Comparison of ENCODE assay signal across 12 cellular contexts in genomic region chr18:26771524-26771923, GRCh38.
DNase-seq lines count a peak whose midpoint lies in the region; ATAC-seq and TF ChIP-seq lines count a peak whose summit lies in the region.
"Had no signal": no experiment of that assay in that cellular context is flagged by ENCODE, and none has a peak within 500 bp of the region (broad histone marks: within the 10 kb centered on the region; RNA-seq: fewer than 3 reads in every experiment).

No MANE protein-coding gene starts in this region.

- TF ChIP-seq POLR2A in breast epithelium (IDR thresholded peaks at IDR 0.05): no peak

- no peak overlapping the region for H3K27ac Mint-ChIP-seq in stimulated activated naive B cell treated with anti-CD40 and anti-IgM and Interleukin-4, amounts not matched to agents 10 μg/mL and 1 μg/mL and 100 μg/mL, for 72 hours

- H2BK5ac ChIP-seq in neuronal stem cell (ENCODE audit: low read length): no peak overlapping the region

- DNase-seq in GM06990 (ENCODE audit: extremely low read depth, insufficient read length) (no peak), HuH-7 (ENCODE audit: low spot score) (peak; percentile 11), breast epithelium (ENCODE audit: low spot score in 2 of 2) (no peak), lower lobe of right lung (no peak), neuronal stem cell (ENCODE audit: low spot score) (no peak), NCI-H1417 (lab: John Stamatoyannopoulos, UW) (no peak)
- no peak for DNase-seq in stimulated activated naive B cell treated with anti-CD40 and anti-IgM and Interleukin-4, amounts not matched to agents 10 μg/mL and 1 μg/mL and 100 μg/mL, for 72 hours
- DNase-seq: activated CD4-positive, alpha-beta T cell treated with anti-CD3 and anti-CD28 coated beads, Interleukin-2, amount 50 U/mL, for 1 hour; NCI-H226; stimulated activated naive CD8-positive, alpha-beta T cell treated with anti-CD3 and anti-CD28 coated beads, Interleukin-15, Interleukin-2, amounts not matched to agents 100 U/mL and 50 U/mL, for 24 hours had no signal

- H2BK15ac ChIP-seq in neuronal stem cell (ENCODE audit: low read length): no peak overlapping the region

- H2AFZ ChIP-seq in neuronal stem cell (ENCODE audit: low read length): no peak overlapping the region

- H3K4me3 ChIP-seq in GM06990 (replicated peaks; ENCODE audit: low read depth, low read length) (no peak overlapping the region), breast epithelium (no peak overlapping the region), lower lobe of right lung (no peak overlapping the region), neuronal stem cell (ENCODE audit: low read length in 2 of 2) (no peak overlapping the region)

- H3K27me3 ChIP-seq in GM06990 (replicated peaks; ENCODE audit: control insufficient read depth, insufficient read depth, low read length) (no peaks in the 10 kb centered on the region), breast epithelium (no peaks in the 10 kb centered on the region), lower lobe of right lung (ENCODE audit: low read depth) (peaks cover 4% of the 10 kb centered on the region), neuronal stem cell (ENCODE audit: control insufficient read depth in 3 of 3, insufficient read depth in 3 of 3, low read depth in 1 of 3, low read length in 3 of 3) (no peaks in the 10 kb centered on the region)
- H3K27me3 ChIP-seq: neutrophil had no signal

- H2BK12ac ChIP-seq in neuronal stem cell (ENCODE audit: low read length): no peak overlapping the region

- H2AK5ac ChIP-seq in neuronal stem cell (ENCODE audit: low read depth, low read length): no peak overlapping the region

- H3K4me1 Mint-ChIP-seq in stimulated activated naive B cell treated with anti-CD40 and anti-IgM and Interleukin-4, amounts not matched to agents 10 μg/mL and 1 μg/mL and 100 μg/mL, for 72 hours: no peaks in the 10 kb centered on the region

- peaks cover 2 to 4% of the 10 kb centered on the region in 2 donors for H3K9me3 Mint-ChIP-seq in stimulated activated naive B cell treated with anti-CD40 and anti-IgM and Interleukin-4, amounts not matched to agents 10 μg/mL and 1 μg/mL and 100 μg/mL, for 72 hours

- H3K4me3 Mint-ChIP-seq in stimulated activated naive B cell treated with anti-CD40 and anti-IgM and Interleukin-4, amounts not matched to agents 10 μg/mL and 1 μg/mL and 100 μg/mL, for 72 hours: no peak overlapping the region

- H3K4me2 ChIP-seq in neuronal stem cell (ENCODE audit: insufficient read depth, low read length, poor library complexity, severe bottlenecking): no peak overlapping the region

- H3K27ac ChIP-seq in breast epithelium (no peak overlapping the region), lower lobe of right lung (no peak overlapping the region), neuronal stem cell (replicated peaks; ENCODE audit: low read length) (no peak overlapping the region)
- H3K27ac ChIP-seq: neutrophil had no signal

- WGBS in neuronal stem cell (ENCODE audit: extremely low coverage in 2 of 2, insufficient read length in 2 of 2, insufficient replicate concordance in 1 of 2), 2 donors: no CpG with 5 or more reads among the region's 1 CpG

- no peak overlapping the region for H2BK120ac ChIP-seq in neuronal stem cell (ENCODE audit: low read depth, low read length)

- H4K8ac ChIP-seq in neuronal stem cell (ENCODE audit: low read depth, low read length): no peak overlapping the region

- H3K36me3 ChIP-seq in GM06990 (ENCODE audit: control insufficient read depth, insufficient read depth, low read length): no peaks in the 10 kb centered on the region
- no peaks in the 10 kb centered on the region for H3K36me3 ChIP-seq in breast epithelium
- H3K36me3 ChIP-seq in lower lobe of right lung: no peaks in the 10 kb centered on the region
- no peaks in the 10 kb centered on the region for H3K36me3 ChIP-seq in neuronal stem cell (replicated peaks in 1 of 2; ENCODE audit: control insufficient read depth in 2 of 2, insufficient read depth in 2 of 2, low read length in 2 of 2)
- H3K36me3 ChIP-seq: neutrophil had no signal

- no peak overlapping the region for H3K23ac ChIP-seq in neuronal stem cell (ENCODE audit: low read depth, low read length, poor library complexity)

- H3K4me1 ChIP-seq in breast epithelium: no peaks in the 10 kb centered on the region
- H3K4me1 ChIP-seq in lower lobe of right lung: no peaks in the 10 kb centered on the region
- no peaks in the 10 kb centered on the region for H3K4me1 ChIP-seq in neuronal stem cell (ENCODE audit: control insufficient read depth in 2 of 2, insufficient read depth in 1 of 2, low read depth in 1 of 2, low read length in 2 of 2)

- ATAC-seq in lower lobe of right lung: peak; percentile 58 to 77
- no peak for ATAC-seq in stimulated activated naive B cell treated with anti-CD40 and anti-IgM and Interleukin-4, amounts not matched to agents 10 μg/mL and 1 μg/mL and 100 μg/mL, for 72 hours (replicated peaks)
- ATAC-seq in GM19023 (IDR thresholded peaks at IDR 0.05; ENCODE audit: unreplicated experiment): no peak
- ATAC-seq: stimulated activated naive CD8-positive, alpha-beta T cell treated with anti-CD3 and anti-CD28 coated beads, Interleukin-15, Interleukin-2, amounts not matched to agents 100 U/mL and 50 U/mL, for 24 hours had no signal

- no peaks in the 10 kb centered on the region for H3K79me1 ChIP-seq in neuronal stem cell (ENCODE audit: low read depth, low read length)

- no peaks in the 10 kb centered on the region for H3K36me3 Mint-ChIP-seq in stimulated activated naive B cell treated with anti-CD40 and anti-IgM and Interleukin-4, amounts not matched to agents 10 μg/mL and 1 μg/mL and 100 μg/mL, for 72 hours

- H3K9me3 ChIP-seq in breast epithelium (peaks cover 0 to 6% of the 10 kb centered on the region in 2 donors), lower lobe of right lung (peaks cover 6% of the 10 kb centered on the region), neuronal stem cell (replicated peaks in 1 of 2; ENCODE audit: control insufficient read depth in 2 of 2, insufficient read depth in 1 of 2, low read depth in 1 of 2, low read length in 2 of 2) (peaks cover 0 to 7% of the 10 kb centered on the region in 2 donors)
- H3K9me3 ChIP-seq: neutrophil had no signal

- intact Hi-C loops in breast epithelium (cut with DNase I; ENCODE audit: low total_unique reads): no loop called here
- intact Hi-C loops in lower lobe of right lung (cut with DNase I): no loop called here

- no peak overlapping the region for H3K18ac ChIP-seq in neuronal stem cell (ENCODE audit: low read length)

- TF ChIP-seq CTCF in GM06990 (IDR thresholded peaks at IDR 0.05; ENCODE audit: insufficient read depth, low read length, poor library complexity, severe bottlenecking) (peak; percentile 52), breast epithelium (IDR thresholded peaks at IDR 0.05) (peak; percentile 24 to 60 (median 37)), lower lobe of right lung (IDR thresholded peaks at IDR 0.05) (peak; percentile 39)

- no peak overlapping the region for H3K9ac ChIP-seq in neuronal stem cell (ENCODE audit: low read depth, low read length, poor library complexity)

- H3K14ac ChIP-seq in neuronal stem cell (ENCODE audit: low read length): no peak overlapping the region

- no peak overlapping the region for H3K4ac ChIP-seq in neuronal stem cell (ENCODE audit: low read length)

- no peak overlapping the region for H4K91ac ChIP-seq in neuronal stem cell (ENCODE audit: low read depth, low read length, poor library complexity)

- peaks cover 0 to 3% of the 10 kb centered on the region in 2 donors for H3K27me3 Mint-ChIP-seq in stimulated activated naive B cell treated with anti-CD40 and anti-IgM and Interleukin-4, amounts not matched to agents 10 μg/mL and 1 μg/mL and 100 μg/mL, for 72 hours

Comparison
In these comparisons a context has a peak if more than half of its experiments do, and no peak if none do; other contexts are left out.
1. ATAC-seq: peak in lower lobe of right lung (2 of 2); none in stimulated activated naive B cell treated with anti-CD40 and anti-IgM and Interleukin-4, amounts not matched to agents 10 μg/mL and 1 μg/mL and 100 μg/mL, for 72 hours (0 of 2) and GM19023 (single experiment).
2. Peak in every context shown above with its lines, with median percentiles within 50 percentile points of each other: CTCF ChIP-seq.